ENCODE assay signal across 1 cellular context in genomic region chr16:85428899-85429775, GRCh38.
TF ChIP-seq lines count a peak whose summit lies in the region.

No MANE protein-coding gene starts in this region.

TF ChIP-seq in HEK293, 187 proteins besides CTCF, POLR2A, EP300 and RAD21 (continued from another document):
- TF ChIP-seq ZNF394 (tag by site-specific recombination; IDR thresholded peaks at IDR 0.05; ENCODE audit: borderline replicate concordance) (no peak), GLIS1 (tag by site-specific recombination; IDR thresholded peaks at IDR 0.05) (0 out of 2 replicates have a peak, but pooled peaks have one; percentile 15), ZNF423 (tag by site-specific recombination; IDR thresholded peaks at IDR 0.05) (no peak)
